Comparison of ENCODE assay signal across 7 cellular contexts in the genomic region with DNA sequence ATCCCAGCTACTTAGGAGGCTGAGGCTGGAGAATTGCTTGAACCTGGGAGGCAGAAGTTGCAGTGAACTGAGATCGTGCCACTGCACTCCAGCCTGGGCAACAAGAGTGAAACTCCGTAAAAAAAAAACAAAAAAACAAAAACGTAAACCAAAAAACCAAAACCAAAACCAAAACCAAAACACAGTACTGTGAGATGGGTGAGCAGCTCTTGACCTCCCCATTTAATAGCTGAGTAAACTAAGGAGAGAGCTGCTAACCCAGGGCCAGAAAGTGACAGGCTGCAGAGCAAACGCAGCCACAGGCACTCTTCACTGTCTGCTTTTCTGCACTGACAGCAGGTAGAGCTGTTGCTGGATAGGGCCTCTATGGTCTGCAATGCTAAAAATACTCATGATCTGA. TPM values are rescaled to one million over a fixed set of nuclear protein-coding genes. Genes with fewer than 3 reads are reported as not detected.
DNase-seq lines count a peak whose midpoint lies in the region; ATAC-seq lines count a peak whose summit lies in the region.
"Not testable (repeated sequence)": the region's sequence is repeated elsewhere in the genome, so short reads cannot be mapped to it uniquely, and the experiment has no call there.

No MANE protein-coding gene starts in this region.

- POLR2A ChIA-PET in naive thymus-derived CD4-positive, alpha-beta T cell (lab: Charles Lee): interaction anchor here (1.1 kb wide), 1 partner anchor 15 kb away, joined by 3 read pairs; no protein-coding TSS in a partner anchor

- ATAC-seq in GM18867 (IDR thresholded peaks at IDR 0.05; ENCODE audit: unreplicated experiment) (peak; percentile 65), left lobe of liver (peak; percentile 57)
- ATAC-seq in activated T-cell treated with anti-CD3 and anti-CD28 coated beads, Interleukin-2, amount 50 U/mL, for 72 hours (replicated peaks in 1 of 2): peak in 1 of 2 donors; percentile 76
- peak; percentile 34 for ATAC-seq in naive thymus-derived CD4-positive, alpha-beta T cell
- peak in 1 of 2 donors; percentile 31 for ATAC-seq in stimulated activated naive B cell treated with anti-CD40 and anti-IgM and Interleukin-4, amounts not matched to agents 10 μg/mL and 1 μg/mL and 100 μg/mL, for 72 hours (replicated peaks)

- H3K36me3 ChIP-seq in naive thymus-derived CD4-positive, alpha-beta T cell (ENCODE audit: control insufficient read depth in 2 of 3, insufficient read depth in 3 of 3, low read length in 3 of 3): peaks cover 3 to 74% (median 32%) of the 10 kb centered on the region in 3 experiments

- H3K36me3 Mint-ChIP-seq in activated T-cell treated with anti-CD3 and anti-CD28 coated beads, Interleukin-2, amount 50 U/mL, for 72 hours (ENCODE audit: insufficient read depth in 2 of 2): peaks cover 8 to 35% of the 10 kb centered on the region in 2 donors
- H3K36me3 Mint-ChIP-seq in naive thymus-derived CD4-positive, alpha-beta T cell: peaks cover 12 to 46% (median 25%) of the 10 kb centered on the region in 5 donors
- H3K36me3 Mint-ChIP-seq in stimulated activated naive B cell treated with anti-CD40 and anti-IgM and Interleukin-4, amounts not matched to agents 10 μg/mL and 1 μg/mL and 100 μg/mL, for 72 hours: peaks cover 51 to 57% of the 10 kb centered on the region in 2 donors

- H3K27me3 ChIP-seq in naive thymus-derived CD4-positive, alpha-beta T cell (ENCODE audit: control insufficient read depth in 2 of 2, insufficient read depth in 2 of 2, low read length in 2 of 2): not testable (repeated sequence)

- CTCF ChIA-PET in naive thymus-derived CD4-positive, alpha-beta T cell (lab: Charles Lee): not testable (repeated sequence)

- DNase-seq in RPMI8226: peak; percentile 33
- DNase-seq in activated T-cell treated with anti-CD3 and anti-CD28 coated beads, Interleukin-2, amount 50 U/mL, for 72 hours; left lobe of liver (ENCODE audit: low spot score); naive thymus-derived CD4-positive, alpha-beta T cell; stimulated activated naive B cell treated with anti-CD40 and anti-IgM and Interleukin-4, amounts not matched to agents 10 μg/mL and 1 μg/mL and 100 μg/mL, for 72 hours: not testable (repeated sequence)

- intact Hi-C loops in naive thymus-derived CD4-positive, alpha-beta T cell (cut with micrococcal nuclease): not testable (repeated sequence)

- H3K4me1 ChIP-seq in naive thymus-derived CD4-positive, alpha-beta T cell (ENCODE audit: control insufficient read depth in 2 of 2, insufficient read depth in 2 of 2, low read length in 2 of 2): not testable (repeated sequence)

- not testable (repeated sequence) for H3K4me1 Mint-ChIP-seq in activated T-cell treated with anti-CD3 and anti-CD28 coated beads, Interleukin-2, amount 50 U/mL, for 72 hours (ENCODE audit: low read depth); naive thymus-derived CD4-positive, alpha-beta T cell; stimulated activated naive B cell treated with anti-CD40 and anti-IgM and Interleukin-4, amounts not matched to agents 10 μg/mL and 1 μg/mL and 100 μg/mL, for 72 hours

- H3K9me3 Mint-ChIP-seq in activated T-cell treated with anti-CD3 and anti-CD28 coated beads, Interleukin-2, amount 50 U/mL, for 72 hours; naive thymus-derived CD4-positive, alpha-beta T cell; stimulated activated naive B cell treated with anti-CD40 and anti-IgM and Interleukin-4, amounts not matched to agents 10 μg/mL and 1 μg/mL and 100 μg/mL, for 72 hours: not testable (repeated sequence)

- not testable (repeated sequence) for H3K27me3 Mint-ChIP-seq in activated T-cell treated with anti-CD3 and anti-CD28 coated beads, Interleukin-2, amount 50 U/mL, for 72 hours (ENCODE audit: low read depth); naive thymus-derived CD4-positive, alpha-beta T cell; stimulated activated naive B cell treated with anti-CD40 and anti-IgM and Interleukin-4, amounts not matched to agents 10 μg/mL and 1 μg/mL and 100 μg/mL, for 72 hours

- H3K4me3 Mint-ChIP-seq in activated T-cell treated with anti-CD3 and anti-CD28 coated beads, Interleukin-2, amount 50 U/mL, for 72 hours; naive thymus-derived CD4-positive, alpha-beta T cell; stimulated activated naive B cell treated with anti-CD40 and anti-IgM and Interleukin-4, amounts not matched to agents 10 μg/mL and 1 μg/mL and 100 μg/mL, for 72 hours: not testable (repeated sequence)

- H3K27ac ChIP-seq in cingulate gyrus (ENCODE audit: low read depth, low read length): peak overlapping the region; percentile 61
- H3K27ac ChIP-seq in naive thymus-derived CD4-positive, alpha-beta T cell (ENCODE audit: low read depth, low read length): not testable (repeated sequence)

- peak overlapping the region; percentile 85 for H3K27ac Mint-ChIP-seq in activated T-cell treated with anti-CD3 and anti-CD28 coated beads, Interleukin-2, amount 50 U/mL, for 72 hours
- peak overlapping the region in 2 of 9 donors; percentile 41 to 48 for H3K27ac Mint-ChIP-seq in naive thymus-derived CD4-positive, alpha-beta T cell
- H3K27ac Mint-ChIP-seq in stimulated activated naive B cell treated with anti-CD40 and anti-IgM and Interleukin-4, amounts not matched to agents 10 μg/mL and 1 μg/mL and 100 μg/mL, for 72 hours: peak overlapping the region; percentile 69

- not testable (repeated sequence) for H3K9me3 ChIP-seq in naive thymus-derived CD4-positive, alpha-beta T cell (ENCODE audit: control insufficient read depth in 2 of 3, low read length in 3 of 3)

- H3K4me3 ChIP-seq in naive thymus-derived CD4-positive, alpha-beta T cell (ENCODE audit: low read length): not testable (repeated sequence)

RNA-seq across cellular contexts. Expression of a gene that starts 19.6 kb away (rescaled TPM):
- 10 to 100 TPM; 37.9 to 46.4 TPM for total RNA-seq in activated T-cell treated with anti-CD3 and anti-CD28 coated beads, Interleukin-2, amount 50 U/mL, for 72 hours
- 24.7 TPM for total RNA-seq in left lobe of liver
- total RNA-seq in naive thymus-derived CD4-positive, alpha-beta T cell: 10 to 100 TPM; 60.0 to 81.2 (median 80.2) TPM
- 10 to 100 TPM; 11.9 to 21.1 TPM for polyA plus RNA-seq in naive thymus-derived CD4-positive, alpha-beta T cell

RNA-seq across cellular contexts. Expression of a gene that starts 27.7 kb away (rescaled TPM):
- 100 to 1,000 TPM; 161 to 187 TPM for total RNA-seq in activated T-cell treated with anti-CD3 and anti-CD28 coated beads, Interleukin-2, amount 50 U/mL, for 72 hours
- 46.1 TPM for total RNA-seq in left lobe of liver
- 100 to 1,000 TPM; 104 to 168 (median 128) TPM for total RNA-seq in naive thymus-derived CD4-positive, alpha-beta T cell
- polyA plus RNA-seq in naive thymus-derived CD4-positive, alpha-beta T cell: 10 to 100 TPM; 10.5 to 19.8 TPM

RNA-seq across cellular contexts. Expression of a gene that starts 58.8 kb away (rescaled TPM):
- 100 to 1,000 TPM; 105 to 124 TPM for total RNA-seq in activated T-cell treated with anti-CD3 and anti-CD28 coated beads, Interleukin-2, amount 50 U/mL, for 72 hours
- total RNA-seq in left lobe of liver: 64.5 TPM
- total RNA-seq in naive thymus-derived CD4-positive, alpha-beta T cell: 100 to 1,000 TPM in 4 of 5 experiments, 10 to 100 TPM in 1; 81.2 to 208 (median 146) TPM
- 10 to 100 TPM; 39.9 to 92.9 TPM for polyA plus RNA-seq in naive thymus-derived CD4-positive, alpha-beta T cell
